ENCODE assay signal across 1 cellular context in genomic region chr2:238254095-238254494, GRCh38.
TF ChIP-seq lines count a peak whose summit lies in the region.

No MANE protein-coding gene starts in this region.

TF ChIP-seq in HepG2, 621 proteins besides CTCF, POLR2A, EP300 and RAD21:
- TF ChIP-seq MAFK (conservative IDR thresholded peaks at IDR 0.05 in 1 of 2, IDR thresholded peaks at IDR 0.05 in 1 of 2; ENCODE audit: low read length in 2 of 2), result peak; percentile 37 to 55; a peak in 2 of 4 replicates
- TF ChIP-seq MAFF (IDR thresholded peaks at IDR 0.05; ENCODE audit: low read depth, low read length), result peak; percentile 40; the same call in 1 of the 2 replicates
- TF ChIP-seq RXRB (CRISPR knock-in tag; IDR thresholded peaks at IDR 0.05; ENCODE audit: borderline replicate concordance), result no peak
